In genomic region chr17:13592427-13592826, GRCh38 we compare ENCODE assay signal across 21 cellular contexts. TPM values are rescaled to one million over a fixed set of nuclear protein-coding genes. Genes with fewer than 3 reads are reported as not detected.
DNase-seq lines count a peak whose midpoint lies in the region; ATAC-seq, FAIRE-seq and TF ChIP-seq lines count a peak whose summit lies in the region.
"Had no signal": no experiment of that assay in that cellular context is flagged by ENCODE, and none has a peak within 500 bp of the region (broad histone marks: within the 10 kb centered on the region; RNA-seq: fewer than 3 reads in every experiment).

No MANE protein-coding gene starts in this region.

- 24% methylated on average over 7 of the region's 7 CpGs for WGBS in smooth muscle cell (ENCODE audit: low lambda C conversion rate)

- H3K36me3 Mint-ChIP-seq in HFFc6 (ENCODE audit: low read depth): peaks cover 31% of the 10 kb centered on the region

- H4K20me1 ChIP-seq in smooth muscle cell (ENCODE audit: low read depth): no peaks in the 10 kb centered on the region

- H2AFZ ChIP-seq in smooth muscle cell (ENCODE audit: low read depth): no peak overlapping the region
- H2AFZ ChIP-seq: GM23338 had no signal

- H3K4me3 Mint-ChIP-seq in HFFc6: peak overlapping the region; percentile 26
- H3K4me3 Mint-ChIP-seq: GM23338 had no signal

- no peak overlapping the region for H3K9ac ChIP-seq in kidney (ENCODE audit: low read length in 2 of 2)
- peak overlapping the region; percentile 16 for H3K9ac ChIP-seq in smooth muscle cell (ENCODE audit: low read depth)

- intact Hi-C loops in kidney (cut with DNase I): no loop called here

- peaks cover 100% of the 10 kb centered on the region for H3K4me1 Mint-ChIP-seq in HFFc6 (ENCODE audit: low read depth)

- FAIRE-seq in kidney (lab: Jason Lieb, UNC): peak; percentile 69
- FAIRE-seq: D721Med, G401.6, GM19239, RCC 7860 had no signal

- DNase-seq in HFFc6 (no peak), brain microvascular endothelial cell (no peak), kidney (no peak), smooth muscle cell (lab: John Stamatoyannopoulos, UW; ENCODE audit: unreplicated experiment) (no peak), GOT3 (lab: John Stamatoyannopoulos, UW) (no peak), NAMALWA (ENCODE audit: low spot score) (no peak)
- DNase-seq: Kasumi-1, MM.1S, NCI-H1105, NCI-H2081, NCI-H446 treated with DMSO at 0.1 percent for 48 hours, Right ventricle myocardium superior had no signal

- H3K79me2 ChIP-seq in smooth muscle cell (ENCODE audit: low read depth): peaks cover 61% of the 10 kb centered on the region

- H3K4me3 ChIP-seq in brain microvascular endothelial cell (ENCODE audit: low read depth, low read length) (no peak overlapping the region), kidney (ENCODE audit: low read length in 2 of 2) (no peak overlapping the region), smooth muscle cell (no peak overlapping the region)
- H3K4me3 ChIP-seq: GM23338 had no signal

- H3K9me3 Mint-ChIP-seq in HFFc6: no peaks in the 10 kb centered on the region
- H3K9me3 Mint-ChIP-seq: GM23338 had no signal

- H3F3A ChIP-seq in smooth muscle cell (ENCODE audit: low read depth): peaks cover 14% of the 10 kb centered on the region

- H3K4me1 ChIP-seq in kidney (ENCODE audit: control insufficient read depth in 1 of 2, insufficient read depth in 1 of 2, low read depth in 1 of 2, low read length in 2 of 2) (peaks cover 0 to 3% of the 10 kb centered on the region in 2 donors), smooth muscle cell (ENCODE audit: low read depth) (peaks cover 35% of the 10 kb centered on the region)

- peak overlapping the region; percentile 27 for H3K27ac ChIP-seq in brain microvascular endothelial cell
- no peak overlapping the region for H3K27ac ChIP-seq in kidney (ENCODE audit: low read depth in 2 of 2, low read length in 2 of 2)
- H3K27ac ChIP-seq in smooth muscle cell (ENCODE audit: low read depth): peak overlapping the region; percentile 90
- H3K27ac ChIP-seq: C4-2B, HL-60 had no signal

- no peaks in the 10 kb centered on the region; the same call in 1 of the 2 replicates for H3K27me3 Mint-ChIP-seq in HFFc6 (ENCODE audit: insufficient read depth)

- no peak for ATAC-seq in HG02970 (IDR thresholded peaks at IDR 0.05; ENCODE audit: low FRiP score, unreplicated experiment)
- ATAC-seq: GM23338 had no signal

- no peak for TF ChIP-seq CTCF in HFFc6 (IDR thresholded peaks at IDR 0.05)
- no peak for TF ChIP-seq CTCF in brain microvascular endothelial cell (IDR thresholded peaks at IDR 0.05; ENCODE audit: low read depth, low read length, missing control alignments)
- no peak for TF ChIP-seq CTCF in kidney (IDR thresholded peaks at IDR 0.05; ENCODE audit: borderline replicate concordance, extremely low read depth, insufficient read depth)
- no peak for TF ChIP-seq CTCF in smooth muscle cell (IDR thresholded peaks at IDR 0.05; ENCODE audit: borderline replicate concordance, insufficient read depth, poor library complexity, severe bottlenecking)

- H3K27ac Mint-ChIP-seq in HFFc6: peak overlapping the region; percentile 84
- H3K27ac Mint-ChIP-seq: GM23338 had no signal

- in situ Hi-C loops in brain microvascular endothelial cell (cut with HindIII; ENCODE audit: low pct_ligation_motif_present, low sequenced_read_pairs): loop anchor here (25.0 kb wide), 1 partner anchor 720 kb away; the partner anchor contains the start of gene HS3ST3B1

- H3K36me3 ChIP-seq in brain microvascular endothelial cell (replicated peaks) (no peaks in the 10 kb centered on the region), kidney (ENCODE audit: control insufficient read depth in 1 of 2, insufficient read depth in 2 of 2, low read length in 2 of 2) (no peaks in the 10 kb centered on the region), smooth muscle cell (ENCODE audit: low read depth) (no peaks in the 10 kb centered on the region)

- H3K9me3 ChIP-seq in kidney (ENCODE audit: control insufficient read depth in 1 of 2, low read length in 2 of 2) (no peaks in the 10 kb centered on the region), smooth muscle cell (replicated peaks; ENCODE audit: low read depth) (no peaks in the 10 kb centered on the region)

- H3K4me2 ChIP-seq in smooth muscle cell: peak overlapping the region; percentile 98
- H3K4me2 ChIP-seq: GM23338 had no signal

- H3K27me3 ChIP-seq in brain microvascular endothelial cell (replicated peaks) (no peaks in the 10 kb centered on the region), smooth muscle cell (ENCODE audit: low read depth) (no peaks in the 10 kb centered on the region)

RNA-seq across cellular contexts. Expression of gene HS3ST3A1, which starts 9.3 kb away (rescaled TPM):
- 10 to 100 TPM; 29.4 to 45.8 (median 36.5) TPM for total RNA-seq in HFFc6 (2021; fragmentation: NEBNext Ultra II Directional; extraction: Animal tissue kit (Norgen Biotek cat#: 25700))
- total RNA-seq in kidney: 2.2 TPM
- polyA plus RNA-seq in kidney (ENCODE audit: insufficient read depth, low read depth, low replicate concordance): 1.2 TPM
- total RNA-seq in smooth muscle cell: 18.0 and 19.5 TPM in 2 replicates
- polyA plus RNA-seq in smooth muscle cell: 24.2 and 25.1 TPM in 2 replicates
- total RNA-seq: A673 had no signal

Comparison
In these comparisons a context has a peak if more than half of its experiments do, and no peak if none do; other contexts are left out.
1. H3K27ac ChIP-seq: peak in brain microvascular endothelial cell (single experiment) and smooth muscle cell (single experiment); none in kidney (0 of 2).